In the genomic region with DNA sequence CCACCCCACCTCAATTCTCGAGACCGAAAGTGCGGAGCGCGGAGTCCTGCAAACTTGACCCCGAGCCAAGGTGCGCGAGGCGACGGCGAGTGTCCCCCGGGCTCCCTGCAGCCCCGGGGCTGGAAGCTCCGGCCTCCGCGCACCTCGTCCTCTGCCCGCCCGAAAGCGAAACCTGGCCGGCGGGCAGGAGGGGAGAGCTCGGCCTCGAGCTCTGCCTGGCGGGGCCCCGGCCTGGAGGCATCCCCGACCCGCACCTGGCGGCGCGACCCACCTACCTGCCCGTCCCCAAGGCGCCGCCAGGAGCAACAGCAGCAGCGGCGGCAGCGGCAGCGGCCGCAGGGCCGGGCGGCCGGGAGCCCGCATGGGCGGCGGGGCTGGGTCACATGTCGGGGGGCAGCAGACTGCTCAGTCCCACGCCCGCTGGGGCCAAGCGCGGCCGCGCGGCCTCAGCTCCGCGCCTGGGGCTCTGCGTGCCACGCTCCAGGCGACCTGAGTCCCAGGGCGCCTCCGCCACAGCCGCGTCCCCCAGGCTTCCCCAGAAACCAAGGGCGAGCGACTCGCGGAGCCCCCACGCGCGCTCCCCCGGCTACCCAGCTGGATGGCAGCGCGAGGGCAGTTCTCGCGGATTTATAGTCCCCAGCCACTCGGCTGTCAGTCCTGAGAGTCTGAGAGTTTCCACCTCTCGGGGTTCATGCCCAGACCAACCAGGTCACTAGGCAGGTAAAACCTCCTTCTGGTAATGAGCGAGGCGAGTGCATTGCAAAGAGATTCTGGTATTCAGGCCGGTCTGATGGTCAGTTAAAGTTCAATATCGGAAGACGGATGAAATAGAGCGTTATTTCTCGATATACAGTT, we compare ENCODE assay signal across 8 cellular contexts. TPM values are rescaled to one million over a fixed set of nuclear protein-coding genes. Genes with fewer than 3 reads are reported as not detected.
DNase-seq lines count a peak whose midpoint lies in the region; TF ChIP-seq lines count a peak whose summit lies in the region.

A gene with protein sequence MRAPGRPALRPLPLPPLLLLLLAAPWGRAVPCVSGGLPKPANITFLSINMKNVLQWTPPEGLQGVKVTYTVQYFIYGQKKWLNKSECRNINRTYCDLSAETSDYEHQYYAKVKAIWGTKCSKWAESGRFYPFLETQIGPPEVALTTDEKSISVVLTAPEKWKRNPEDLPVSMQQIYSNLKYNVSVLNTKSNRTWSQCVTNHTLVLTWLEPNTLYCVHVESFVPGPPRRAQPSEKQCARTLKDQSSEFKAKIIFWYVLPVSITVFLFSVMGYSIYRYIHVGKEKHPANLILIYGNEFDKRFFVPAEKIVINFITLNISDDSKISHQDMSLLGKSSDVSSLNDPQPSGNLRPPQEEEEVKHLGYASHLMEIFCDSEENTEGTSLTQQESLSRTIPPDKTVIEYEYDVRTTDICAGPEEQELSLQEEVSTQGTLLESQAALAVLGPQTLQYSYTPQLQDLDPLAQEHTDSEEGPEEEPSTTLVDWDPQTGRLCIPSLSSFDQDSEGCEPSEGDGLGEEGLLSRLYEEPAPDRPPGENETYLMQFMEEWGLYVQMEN (minus strand): TSS at position 600 of the 855 bp plus-strand sequence. CDS start 237 bp downstream, at position 363.

- peak within 1 kb of the TSS; percentile 7 for H3K9ac ChIP-seq in SK-N-MC (ENCODE audit: insufficient read length)

- TF ChIP-seq CTCF in 22Rv1 (IDR thresholded peaks at IDR 0.05) (peak; percentile 18), GM12875 (IDR thresholded peaks at IDR 0.05; ENCODE audit: borderline replicate concordance, insufficient read depth, low read depth, low read length) (0 out of 2 replicates have a peak, but pooled peaks have one; percentile 8)

- H3K4me1 ChIP-seq in mesodermal cell (ENCODE audit: control insufficient read depth, insufficient read depth, low read length, poor library complexity, severe bottlenecking) (no peaks in the 10 kb centered on the region), urinary bladder (ENCODE audit: insufficient read depth) (peaks cover 2% of the 10 kb centered on the region)

- 17% methylated on average over 59 to 76 of the region's 83 CpGs for WGBS in mesodermal cell (ENCODE audit: insufficient coverage in 2 of 2), 2 experiments
- 19% methylated on average over 83 of the region's 83 CpGs for WGBS in urinary bladder

- H3K9me3 ChIP-seq in SK-N-MC (ENCODE audit: low read depth, low read length) (no peaks in the 10 kb centered on the region), mesodermal cell (ENCODE audit: control insufficient read depth, low read length) (no peaks in the 10 kb centered on the region)

- DNase-seq in SK-N-MC (ENCODE audit: low read depth, low spot score), result no peak
- no peak for DNase-seq in epithelial cell of prostate (ENCODE audit: low read depth, low spot score)
- no peak for DNase-seq in NCI-H1048 (lab: John Stamatoyannopoulos, UW)
- no peak for DNase-seq in COLO829 (ENCODE audit: low spot score)

- H3K4me3 ChIP-seq in GM12875 (ENCODE audit: low read depth, low read length), result peak within 1 kb of the TSS; percentile 52
- H3K4me3 ChIP-seq in SK-N-MC, result peak within 1 kb of the TSS; percentile 64
- H3K4me3 ChIP-seq in mesodermal cell (ENCODE audit: extremely low read depth, insufficient read depth, low read length, poor library complexity, severe bottlenecking), result peak within 1 kb of the TSS; percentile 45
- H3K4me3 ChIP-seq in urinary bladder (ENCODE audit: low read depth, low read length), result peak within 1 kb of the TSS; percentile 88

- H3K27ac ChIP-seq in 22Rv1 (no peak within 1 kb of the TSS), SK-N-MC (no peak within 1 kb of the TSS), epithelial cell of prostate (peak within 1 kb of the TSS; percentile 39), mesodermal cell (ENCODE audit: low read depth, low read length, severe bottlenecking) (no peak within 1 kb of the TSS), urinary bladder (ENCODE audit: low read depth) (peak within 1 kb of the TSS; percentile 32)

- H3K36me3 ChIP-seq in SK-N-MC (ENCODE audit: insufficient read depth, low read length) (no peaks in the 10 kb centered on the region), mesodermal cell (ENCODE audit: control insufficient read depth, insufficient read depth, low read length) (no peaks in the 10 kb centered on the region), urinary bladder (ENCODE audit: insufficient read depth) (no peaks in the 10 kb centered on the region)

RNA-seq across cellular contexts. Expression of the gene that starts here (rescaled TPM):
- 0.07 TPM for polyA plus RNA-seq in mesodermal cell (2013, experiment 1 of 2)
- polyA plus RNA-seq in mesodermal cell (2013, experiment 2 of 2), result 0.10 TPM
- total RNA-seq in urinary bladder, result 4.4 TPM
- 2.1 TPM for polyA plus RNA-seq in urinary bladder

Comparison
In these comparisons a context has a peak if more than half of its experiments do, and no peak if none do; other contexts are left out.
1. H3K27ac ChIP-seq: peak in epithelial cell of prostate (single experiment) and urinary bladder (single experiment); none in 22Rv1 (single experiment), SK-N-MC (single experiment) and mesodermal cell (single experiment).
2. Peak in every context shown above with its lines, with median percentiles within 50 percentile points of each other: H3K4me3 ChIP-seq.